In genomic region chr3:122235147-122235546, GRCh38 we compare ENCODE assay signal across 20 cellular contexts.
A peak's percentile ranks its signal among the peaks of the same experiment; 100 is the strongest.
DNase-seq lines count a peak whose midpoint lies in the region; ATAC-seq, FAIRE-seq and TF ChIP-seq lines count a peak whose summit lies in the region.
"Had no signal": no experiment of that assay in that cellular context is flagged by ENCODE, and none has a peak within 500 bp of the region (broad histone marks: within the 10 kb centered on the region; RNA-seq: fewer than 3 reads in every experiment).

No MANE protein-coding gene starts in this region.

- H3K4me3 ChIP-seq in foreskin fibroblast (ENCODE audit: low read depth in 1 of 2, low read length in 2 of 2), result no peak overlapping the region
- H3K4me3 ChIP-seq: adrenal gland, cardiac muscle cell, heart right ventricle had no signal

- DNase-seq in GM13977 (ENCODE audit: low spot score) (peak; percentile 38), ecto neural progenitor cell (ENCODE audit: low spot score) (no peak), NCI-H187 (lab: John Stamatoyannopoulos, UW) (no peak), foreskin fibroblast (no peak), D721Med (ENCODE audit: insufficient read length, low spot score) (no peak)
- peak; percentile 12 for DNase-seq in central memory CD4-positive, alpha-beta T cell
- DNase-seq: activated CD8-positive, alpha-beta memory T cell treated with anti-CD3 and anti-CD28 coated beads for 24 hours; adrenal gland; effector CD4-positive, alpha-beta T cell; EL; heart right ventricle; HFFc6; islet precursor cell; mesendoderm; NCI-H345; retina had no signal

- ATAC-seq in GM19452 (IDR thresholded peaks at IDR 0.05; ENCODE audit: unreplicated experiment), result peak; percentile 38
- peak; percentile 46 for ATAC-seq in HG02763 (IDR thresholded peaks at IDR 0.05; ENCODE audit: unreplicated experiment)
- ATAC-seq: heart right ventricle had no signal

- in situ Hi-C loops in GM13977 (cut with MboI; ENCODE audit: low pct_unique_long_range_greater_than_20kb, low sequenced_read_pairs, unreplicated experiment), result no loop called here

- no peak for FAIRE-seq in D721Med (lab: Jason Lieb, UNC)
- FAIRE-seq: urothelium cell line had no signal

- TF ChIP-seq CTCF in GM13977 (IDR thresholded peaks at IDR 0.05; ENCODE audit: extremely low read depth, insufficient read depth, missing control alignments) (no peak), foreskin fibroblast (IDR thresholded peaks at IDR 0.05; ENCODE audit: low read depth, low read length) (no peak), D721Med (IDR thresholded peaks at IDR 0.05; ENCODE audit: insufficient read depth, missing control alignments) (no peak)

Comparison
In these comparisons a context has a peak if more than half of its experiments do, and no peak if none do; other contexts are left out.
1. DNase-seq: peak in GM13977 (single experiment) and central memory CD4-positive, alpha-beta T cell (single experiment); none in ecto neural progenitor cell (single experiment), NCI-H187 (0 of 2), foreskin fibroblast (0 of 2) and D721Med (single experiment).